26 cellular contexts compared by ENCODE assay signal in genomic region chr10:93754761-93755160, GRCh38. TPM values are rescaled to one million over a fixed set of nuclear protein-coding genes. Genes with fewer than 3 reads are reported as not detected.
DNase-seq lines count a peak whose midpoint lies in the region; ATAC-seq and TF ChIP-seq lines count a peak whose summit lies in the region.
"Had no signal": no experiment of that assay in that cellular context is flagged by ENCODE, and none has a peak within 500 bp of the region (broad histone marks: within the 10 kb centered on the region; RNA-seq: fewer than 3 reads in every experiment).

No MANE protein-coding gene starts in this region.

- peak overlapping the region; percentile 21 for H2BK120ac ChIP-seq in mesenchymal stem cell (ENCODE audit: low read depth, low read length)

- H3K79me1 ChIP-seq in mesenchymal stem cell (replicated peaks; ENCODE audit: low read length, poor library complexity, severe bottlenecking) = no peaks in the 10 kb centered on the region

- H3K14ac ChIP-seq in mesenchymal stem cell (ENCODE audit: low read length in 2 of 2) = no peak overlapping the region

- no peak for ATAC-seq in GM18502 (IDR thresholded peaks at IDR 0.05; ENCODE audit: poor library complexity, unreplicated experiment)
- ATAC-seq: HepG2, K562 had no signal

- peaks cover 2% of the 10 kb centered on the region for H3K4me1 Mint-ChIP-seq in T-helper 2 cell treated with Interferon-gamma antibody and Interleukin-4, amounts not matched to agents 5 μg/mL and 100 μg/mL, for 36 hours (ENCODE audit: low read depth)

- peak overlapping the region; percentile 85 for H4K8ac ChIP-seq in mesenchymal stem cell (ENCODE audit: low read length)

- no peaks in the 10 kb centered on the region for H3K9me3 ChIP-seq in HEK293 (ENCODE audit: control insufficient read depth, insufficient read depth, low read depth, low read length)
- no peaks in the 10 kb centered on the region for H3K9me3 ChIP-seq in mesenchymal stem cell (ENCODE audit: control insufficient read depth, low read length)
- H3K9me3 ChIP-seq in sigmoid colon = no peaks in the 10 kb centered on the region
- H3K9me3 ChIP-seq: HAP-1, Peyer's patch, SJCRH30 had no signal

- no peak overlapping the region for H3K9ac ChIP-seq in mesenchymal stem cell (ENCODE audit: low read length)
- H3K9ac ChIP-seq: GM23248 had no signal

- H3K9me3 Mint-ChIP-seq in T-helper 2 cell treated with Interferon-gamma antibody and Interleukin-4, amounts not matched to agents 5 μg/mL and 100 μg/mL, for 36 hours = no peaks in the 10 kb centered on the region

- peak overlapping the region in 1 of 2 experiments; percentile 23 for H2BK12ac ChIP-seq in mesenchymal stem cell (ENCODE audit: low read length in 2 of 2)

- TF ChIP-seq CTCF in HEK293 (tag by site-specific recombination; IDR thresholded peaks at IDR 0.05) = no peak
- no peak for TF ChIP-seq CTCF in dorsolateral prefrontal cortex (IDR thresholded peaks at IDR 0.05 in 54 of 56, conservative IDR thresholded peaks at IDR 0.05 in 2 of 56; ENCODE audit: low read depth in 1 of 56, partially characterized antibody in 56 of 56)
- no peak for TF ChIP-seq CTCF in sigmoid colon (IDR thresholded peaks at IDR 0.05)

- H3K36me3 ChIP-seq in HEK293 (ENCODE audit: control insufficient read depth in 2 of 2, insufficient read depth in 1 of 2, low read length in 2 of 2) (no peaks in the 10 kb centered on the region), mesenchymal stem cell (ENCODE audit: control insufficient read depth in 1 of 2, insufficient read depth in 2 of 2, low read depth in 1 of 2, low read length in 2 of 2) (no peaks in the 10 kb centered on the region), sigmoid colon (no peaks in the 10 kb centered on the region)
- H3K36me3 ChIP-seq: HAP-1, Peyer's patch, SJCRH30 had no signal

- peaks cover 3% of the 10 kb centered on the region; the same call in 1 of the 2 replicates for H3K4me1 ChIP-seq in HEK293 (ENCODE audit: control insufficient read depth, insufficient read depth, low read length)
- H3K4me1 ChIP-seq in mesenchymal stem cell (ENCODE audit: control insufficient read depth, insufficient read depth, low read depth, low read length) = peaks cover 9% of the 10 kb centered on the region
- peaks cover 0 to 82% (median 52%) of the 10 kb centered on the region in 4 donors for H3K4me1 ChIP-seq in sigmoid colon

- H3K4me3 ChIP-seq in HEK293 (ENCODE audit: low read depth, low read length) (no peak overlapping the region), dorsolateral prefrontal cortex (no peak overlapping the region), mesenchymal stem cell (ENCODE audit: insufficient read depth in 1 of 2, low read depth in 1 of 2, low read length in 2 of 2) (no peak overlapping the region), sigmoid colon (no peak overlapping the region)
- H3K4me3 ChIP-seq: GM12878, GM23248, HAP-1, K562, Peyer's patch, SJCRH30 had no signal

- no peak for DNase-seq in dorsolateral prefrontal cortex
- no peak for DNase-seq in mesenchymal stem cell
- DNase-seq in sigmoid colon = no peak
- no peak for DNase-seq in DMS114 treated with DMSO at 0.1 percent for 48 hours (lab: John Stamatoyannopoulos, UW; ENCODE audit: unreplicated experiment)
- DNase-seq in T-helper 2 cell treated with Interferon-gamma antibody and Interleukin-4, amounts not matched to agents 5 μg/mL and 100 μg/mL, for 36 hours (ENCODE audit: low spot score) = no peak
- DNase-seq: CD4-positive, CD25-positive, alpha-beta regulatory T cell; DMS79 treated with DMSO at 0.1 percent for 48 hours; GM23248; MM.1S; NCI-H1048; NCI-H1436; NCI-H1930; NCI-H510A treated with DMSO at 0.1 percent for 48 hours; NCI-H748 treated with DMSO at 0.1 percent for 48 hours; Peyer's patch; SJCRH30 had no signal

- H3K27ac ChIP-seq in HEK293 (ENCODE audit: extremely low read depth, low read depth, low read length) (no peak overlapping the region), dorsolateral prefrontal cortex (peak overlapping the region in 34 of 59 donors; percentile 0 to 96 (median 80)), mesenchymal stem cell (ENCODE audit: low read length, poor library complexity, severe bottlenecking) (no peak overlapping the region), sigmoid colon (peak overlapping the region in 3 of 4 donors; percentile 29 to 54 (median 32))
- H3K27ac ChIP-seq: GM23248, HL-60, Peyer's patch, SJCRH30 had no signal

- H2AFZ ChIP-seq in mesenchymal stem cell (ENCODE audit: low read depth, low read length) = no peak overlapping the region
- H2AFZ ChIP-seq: GM23248 had no signal

- no peak overlapping the region for H3K23ac ChIP-seq in mesenchymal stem cell (ENCODE audit: low read length in 2 of 2)

- no peak overlapping the region for H3K4me2 ChIP-seq in mesenchymal stem cell (ENCODE audit: low read length, poor library complexity, severe bottlenecking)

- H3K4ac ChIP-seq in mesenchymal stem cell (ENCODE audit: low read depth in 1 of 2, low read length in 2 of 2) = no peak overlapping the region

- H3K27ac Mint-ChIP-seq in T-helper 2 cell treated with Interferon-gamma antibody and Interleukin-4, amounts not matched to agents 5 μg/mL and 100 μg/mL, for 36 hours = no peak overlapping the region
- H3K27ac Mint-ChIP-seq: CD4-positive, CD25-positive, alpha-beta regulatory T cell had no signal

- no peak for TF ChIP-seq EP300 in sigmoid colon (IDR thresholded peaks at IDR 0.05)

- peaks cover 0 to 14% (median 0%) of the 10 kb centered on the region in 45 donors for H3K27me3 ChIP-seq in dorsolateral prefrontal cortex
- peaks cover 0 to 13% of the 10 kb centered on the region in 2 experiments for H3K27me3 ChIP-seq in mesenchymal stem cell (ENCODE audit: control insufficient read depth in 1 of 2, insufficient read depth in 1 of 2, low read length in 2 of 2)
- no peaks in the 10 kb centered on the region for H3K27me3 ChIP-seq in sigmoid colon
- H3K27me3 ChIP-seq: Peyer's patch, SJCRH30 had no signal

- no peak overlapping the region for H2AK5ac ChIP-seq in mesenchymal stem cell (ENCODE audit: low read length, severe bottlenecking)

- H3K36me3 Mint-ChIP-seq in T-helper 2 cell treated with Interferon-gamma antibody and Interleukin-4, amounts not matched to agents 5 μg/mL and 100 μg/mL, for 36 hours (ENCODE audit: low read depth) = no peaks in the 10 kb centered on the region
- H3K36me3 Mint-ChIP-seq: CD4-positive, CD25-positive, alpha-beta regulatory T cell had no signal

- POLR2A ChIA-PET in HEK293 (lab: Yijun Ruan, JAX) = interaction anchor here (1.6 kb wide), 1 partner anchor 52 kb away, joined by 5 read pairs; the partner anchor contains the start of gene FRA10AC1

- WGBS in mesenchymal stem cell = 89% methylated on average over 3 of the region's 3 CpGs
- WGBS in sigmoid colon, 2 donors = 89 to 91% methylated on average over 3 of the region's 3 CpGs

- TF ChIP-seq POLR2A in sigmoid colon (IDR thresholded peaks at IDR 0.05) = no peak

- H2BK5ac ChIP-seq in mesenchymal stem cell (ENCODE audit: low read depth, low read length, poor library complexity, severe bottlenecking) = no peak overlapping the region

- peak overlapping the region; percentile 69 for H4K91ac ChIP-seq in mesenchymal stem cell (ENCODE audit: low read length)

- CTCF ChIA-PET in HEK293 (lab: Yijun Ruan, JAX) = interaction anchor here (2.4 kb wide), 1 partner anchor 9 kb away, joined by 16 read pairs; no protein-coding TSS in a partner anchor

- H3K18ac ChIP-seq in mesenchymal stem cell (ENCODE audit: low read depth in 1 of 2, low read length in 2 of 2) = peak overlapping the region in 1 of 2 experiments; percentile 37

- intact Hi-C loops in dorsolateral prefrontal cortex (cut with DNase I) = no loop called here
- intact Hi-C loops in sigmoid colon (cut with DNase I) = loop anchor here (2.0 to 5.0 kb wide), 2 partner anchors 52 to 63 kb away; partner anchors contain the start of gene FRA10AC1

- no peak overlapping the region for H2BK15ac ChIP-seq in mesenchymal stem cell (ENCODE audit: low read depth, poor library complexity, severe bottlenecking)

- no peak overlapping the region for H3K4me3 Mint-ChIP-seq in T-helper 2 cell treated with Interferon-gamma antibody and Interleukin-4, amounts not matched to agents 5 μg/mL and 100 μg/mL, for 36 hours
- H3K4me3 Mint-ChIP-seq: CD4-positive, CD25-positive, alpha-beta regulatory T cell had no signal

- H3K27me3 Mint-ChIP-seq in T-helper 2 cell treated with Interferon-gamma antibody and Interleukin-4, amounts not matched to agents 5 μg/mL and 100 μg/mL, for 36 hours (ENCODE audit: low read depth) = peaks cover 35% of the 10 kb centered on the region

TF ChIP-seq in HEK293, 187 proteins besides CTCF, POLR2A, EP300 and RAD21 (continues in another document):
- TF ChIP-seq ZNF394 (tag by site-specific recombination; IDR thresholded peaks at IDR 0.05; ENCODE audit: borderline replicate concordance) (peak; percentile 27; the same call in 1 of the 2 replicates), IKZF3 (tag by site-specific recombination; IDR thresholded peaks at IDR 0.05) (no peak), GLIS1 (tag by site-specific recombination; IDR thresholded peaks at IDR 0.05) (peak; percentile 52), SCRT1 (tag by site-specific recombination; IDR thresholded peaks at IDR 0.05; ENCODE audit: borderline replicate concordance) (peak; percentile 10; the same call in 1 of the 2 replicates), ZBTB26 (tag by site-specific recombination; optimal IDR thresholded peaks at IDR 0.05) (peak; percentile 7), ZIC2 (tag by site-specific recombination; IDR thresholded peaks at IDR 0.05) (peak; percentile 88), ZNF501 (tag by site-specific recombination; IDR thresholded peaks at IDR 0.05) (no peak), SCRT2 (tag by site-specific recombination; IDR thresholded peaks at IDR 0.05) (0 out of 2 replicates have a peak, but pooled peaks have one; percentile 18)

RNA-seq across cellular contexts. Expression of gene LGI1, which starts 3.0 kb away (rescaled TPM):
- total RNA-seq in dorsolateral prefrontal cortex (100 to 1,000 TPM in 21 of 120 experiments, 10 to 100 TPM in 99; 38.7 to 130 (median 85.4) TPM), sigmoid colon (10 to 100 TPM in 2 of 4 donors, 1 to 10 TPM in 2; 3.2 to 28.1 (median 7.2) TPM)
- polyA plus RNA-seq in mesenchymal stem cell (2013, experiment 1 of 2) = 9.7 TPM
- 11.1 TPM for polyA plus RNA-seq in mesenchymal stem cell (2013, experiment 2 of 2)
- polyA plus RNA-seq in sigmoid colon = 1 to 10 TPM in 2 of 3 donors, under 1 TPM in 1; 0.89 to 2.4 (median 1.2) TPM
- total RNA-seq: CD4-positive, CD25-positive, alpha-beta regulatory T cell; GM12878; GM23248; HepG2; HT-29; K562; LHCN-M2; SJCRH30 had no signal
- polyA plus RNA-seq: BJ; CD4-positive, CD25-positive, alpha-beta regulatory T cell; GM12878; GM23248; HepG2; K562 had no signal

RNA-seq across cellular contexts. Expression of gene FRA10AC1, which starts 52.4 kb away (rescaled TPM):
- total RNA-seq in dorsolateral prefrontal cortex (10 to 100 TPM; 12.5 to 64.1 (median 31.2) TPM), sigmoid colon (10 to 100 TPM; 11.3 to 23.5 (median 17.3) TPM)
- polyA plus RNA-seq in mesenchymal stem cell (2013, experiment 1 of 2) = 31.3 TPM
- polyA plus RNA-seq in mesenchymal stem cell (2013, experiment 2 of 2) = 32.4 TPM
- polyA plus RNA-seq in sigmoid colon = 10 to 100 TPM in 1 of 3 donors, 1 to 10 TPM in 2; 4.2 to 14.3 (median 5.4) TPM

Comparison
In these comparisons a context has a peak if more than half of its experiments do, and no peak if none do; other contexts are left out.
1. H3K27ac ChIP-seq: peak in dorsolateral prefrontal cortex (34 of 59) and sigmoid colon (3 of 4); none in HEK293 (single experiment) and mesenchymal stem cell (single experiment).